Comparison of ENCODE assay signal across 8 cellular contexts in genomic region chr14:44962573-44963528, GRCh38. TPM values are rescaled to one million over a fixed set of nuclear protein-coding genes. Genes with fewer than 3 reads are reported as not detected.
DNase-seq lines count a peak whose midpoint lies in the region; ATAC-seq and TF ChIP-seq lines count a peak whose summit lies in the region.

No MANE protein-coding gene starts in this region.

- no peaks in the 10 kb centered on the region for H3K27me3 Mint-ChIP-seq in osteocyte (ENCODE audit: unreplicated experiment)

- no peak for TF ChIP-seq EP300 in gastroesophageal sphincter (IDR thresholded peaks at IDR 0.05)

- ATAC-seq in HG03342 (IDR thresholded peaks at IDR 0.05; ENCODE audit: unreplicated experiment) (peak; percentile 1), gastroesophageal sphincter (peak; percentile 8), omental fat pad (ENCODE audit: low FRiP score) (peak; percentile 13), HG02610 (IDR thresholded peaks at IDR 0.05; ENCODE audit: unreplicated experiment) (no peak)

- H3K4me1 Mint-ChIP-seq in osteocyte (ENCODE audit: unreplicated experiment), result peaks cover 65% of the 10 kb centered on the region

- H3K27me3 ChIP-seq in gastroesophageal sphincter, result no peaks in the 10 kb centered on the region

- TF ChIP-seq CTCF in gastroesophageal sphincter (IDR thresholded peaks at IDR 0.05) (no peak), omental fat pad (IDR thresholded peaks at IDR 0.05) (no peak), osteocyte (IDR thresholded peaks at IDR 0.05) (no peak)

- H3K9me3 Mint-ChIP-seq in osteocyte (ENCODE audit: unreplicated experiment), result no peaks in the 10 kb centered on the region

- H3K4me1 ChIP-seq in gastroesophageal sphincter, result peaks cover 6 to 77% (median 11%) of the 10 kb centered on the region in 3 donors

- H3K9me3 ChIP-seq in gastroesophageal sphincter, result no peaks in the 10 kb centered on the region

- TF ChIP-seq POLR2A in gastroesophageal sphincter (IDR thresholded peaks at IDR 0.05), result no peak

- H3K4me3 Mint-ChIP-seq in osteocyte (ENCODE audit: unreplicated experiment), result no peak overlapping the region

- peaks cover 5% of the 10 kb centered on the region for H3K36me3 Mint-ChIP-seq in osteocyte (ENCODE audit: unreplicated experiment)

- H3K4me3 ChIP-seq in gastroesophageal sphincter, result peak overlapping the region; percentile 80 to 95

- no peaks in the 10 kb centered on the region for H3K36me3 ChIP-seq in gastroesophageal sphincter

- peak; percentile 3 for DNase-seq in stimulated activated CD8-positive, alpha-beta memory T cell treated with anti-CD3 and anti-CD28 coated beads, Interleukin-12 subunit alpha, Interleukin-12 subunit beta, amount 100 ng/mL, for 1 hour (ENCODE audit: low read depth)
- no peak for DNase-seq in stimulated activated CD8-positive, alpha-beta memory T cell treated with anti-CD3 and anti-CD28 coated beads, Interleukin-4, amount 100 ng/mL, for 48 hours
- peak; percentile 50 for DNase-seq in activated CD4-positive, alpha-beta T cell treated with anti-CD3 and anti-CD28 coated beads for 48 hours
- no peak for DNase-seq in omental fat pad (ENCODE audit: low spot score)
- DNase-seq in osteocyte (ENCODE audit: extremely low spot score, unreplicated experiment), result no peak

- WGBS in gastroesophageal sphincter (ENCODE audit: low coverage in 1 of 2), 2 donors, result 8 to 15% methylated on average over 9 of the region's 39 CpGs

- peak overlapping the region; percentile 69 to 94 (median 90) for H3K27ac ChIP-seq in gastroesophageal sphincter

- H3K27ac Mint-ChIP-seq in osteocyte (ENCODE audit: unreplicated experiment), result no peak overlapping the region

RNA-seq across cellular contexts. Expression of gene TOGARAM1, which starts 0.9 kb away (rescaled TPM):
- 10 to 100 TPM; 12.0 to 21.2 (median 20.0) TPM for total RNA-seq in gastroesophageal sphincter
- total RNA-seq in omental fat pad, result 10 to 100 TPM; 12.2 to 25.3 (median 19.3) TPM
- 20.7 and 22.0 TPM in 2 replicates for total RNA-seq in osteocyte

RNA-seq across cellular contexts. Expression of gene KLHL28, which starts 1.1 kb away (rescaled TPM):
- total RNA-seq in gastroesophageal sphincter (10 to 100 TPM in 3 of 4 donors, 1 to 10 TPM in 1; 10.0 to 12.6 (median 11.0) TPM), omental fat pad (10 to 100 TPM in 2 of 4 donors, 1 to 10 TPM in 2; 7.9 to 11.5 (median 10.2) TPM), osteocyte (15.3 and 18.1 TPM in 2 replicates)

Comparison
In these comparisons a context has a peak if more than half of its experiments do, and no peak if none do; other contexts are left out.
1. DNase-seq: peak in stimulated activated CD8-positive, alpha-beta memory T cell treated with anti-CD3 and anti-CD28 coated beads, Interleukin-12 subunit alpha, Interleukin-12 subunit beta, amount 100 ng/mL, for 1 hour (single experiment) and activated CD4-positive, alpha-beta T cell treated with anti-CD3 and anti-CD28 coated beads for 48 hours (single experiment); none in stimulated activated CD8-positive, alpha-beta memory T cell treated with anti-CD3 and anti-CD28 coated beads, Interleukin-4, amount 100 ng/mL, for 48 hours (single experiment), omental fat pad (single experiment) and osteocyte (single experiment).